ENCODE assay signal across 8 cellular contexts in genomic region chr3:14947886-14948608, GRCh38. TPM values are rescaled to one million over a fixed set of nuclear protein-coding genes. Genes with fewer than 3 reads are reported as not detected.
DNase-seq lines count a peak whose midpoint lies in the region; ATAC-seq, FAIRE-seq and TF ChIP-seq lines count a peak whose summit lies in the region.

No MANE protein-coding gene starts in this region.

- H2AFZ ChIP-seq in OCI-LY1 (ENCODE audit: low read length), result no peak overlapping the region
- H2AFZ ChIP-seq in endothelial cell of umbilical vein (ENCODE audit: low read depth, low read length), result peak overlapping the region; percentile 82

- no TSS peak for BruUV-seq in endothelial cell of umbilical vein (replicated peaks; lab: Mats Ljungman, UMichigan)

- H3K9me1 ChIP-seq in endothelial cell of umbilical vein (replicated peaks; ENCODE audit: control insufficient read depth, extremely low read depth, insufficient read depth, low read length), result no peaks in the 10 kb centered on the region

- peaks cover 42% of the 10 kb centered on the region for H3K36me3 ChIP-seq in OCI-LY1 (ENCODE audit: insufficient read depth, low read length)
- H3K36me3 ChIP-seq in endothelial cell of umbilical vein (ENCODE audit: control insufficient read depth in 2 of 2, extremely low read depth in 1 of 2, insufficient read depth in 2 of 2, low read length in 2 of 2), result peaks cover 4 to 5% of the 10 kb centered on the region in 2 experiments

- DNase-seq in D721Med (ENCODE audit: insufficient read length, low spot score) (peak; percentile 80), HuH-7 (ENCODE audit: low spot score) (peak; percentile 99), activated T-cell treated with anti-CD3 and anti-CD28 coated beads for 1 hour (ENCODE audit: low read depth) (peak; percentile 95), endothelial cell of umbilical vein (ENCODE audit: low read depth, low spot score) (peak; percentile 96), midbrain (lab: John Stamatoyannopoulos, UW) (peak; percentile 99)
- DNase-seq in stimulated activated CD8-positive, alpha-beta memory T cell treated with anti-CD3 and anti-CD28 coated beads, Interleukin-15, amount 100 ng/mL, for 48 hours (ENCODE audit: low read depth in 2 of 2), result peak; percentile 92

- H4K20me1 ChIP-seq in OCI-LY1 (ENCODE audit: insufficient read depth, low read length) (no peaks in the 10 kb centered on the region), endothelial cell of umbilical vein (replicated peaks; ENCODE audit: control insufficient read depth, extremely low read depth, insufficient read depth, low read length) (peaks cover 4% of the 10 kb centered on the region)

- peak; percentile 81 for ATAC-seq in GM21526 (IDR thresholded peaks at IDR 0.05; ENCODE audit: low FRiP score, unreplicated experiment)

- H3K9ac ChIP-seq in OCI-LY1 (ENCODE audit: low read length) (peak overlapping the region; percentile 96), endothelial cell of umbilical vein (replicated peaks; ENCODE audit: extremely low read depth, insufficient read depth, low read length) (peak overlapping the region; percentile 99)

- no peak for TF ChIP-seq CTCF in D721Med (IDR thresholded peaks at IDR 0.05; ENCODE audit: insufficient read depth, missing control alignments)
- TF ChIP-seq CTCF in OCI-LY1 (IDR thresholded peaks at IDR 0.05; ENCODE audit: low read length), result no peak
- TF ChIP-seq CTCF in endothelial cell of umbilical vein (IDR thresholded peaks at IDR 0.05; ENCODE audit: extremely low read depth in 1 of 2, insufficient read depth in 1 of 2, low read depth in 1 of 2, low read length in 2 of 2), result no peak

- FAIRE-seq in D721Med (lab: Jason Lieb, UNC) (no peak), endothelial cell of umbilical vein (lab: Jason Lieb, UNC) (peak; percentile 85)

- H3K9me3 ChIP-seq in OCI-LY1 (ENCODE audit: low read length), result no peaks in the 10 kb centered on the region
- H3K9me3 ChIP-seq in endothelial cell of umbilical vein (replicated peaks; ENCODE audit: control insufficient read depth, insufficient read depth, low read length), result no peaks in the 10 kb centered on the region

- H3K27me3 ChIP-seq in OCI-LY1 (ENCODE audit: insufficient read depth, low read length), result no peaks in the 10 kb centered on the region
- no peaks in the 10 kb centered on the region for H3K27me3 ChIP-seq in endothelial cell of umbilical vein (ENCODE audit: control insufficient read depth in 2 of 2, insufficient read depth in 2 of 2, low read length in 2 of 2)

- no peaks in the 10 kb centered on the region for H3K9me2 ChIP-seq in OCI-LY1 (ENCODE audit: low read depth, low read length)

- peak overlapping the region; percentile 84 for H3K4me3 ChIP-seq in OCI-LY1 (ENCODE audit: low read depth, low read length, poor library complexity, severe bottlenecking)
- H3K4me3 ChIP-seq in endothelial cell of umbilical vein (replicated peaks in 1 of 3; ENCODE audit: insufficient read depth in 1 of 3, low read depth in 1 of 3, low read length in 3 of 3), result peak overlapping the region; percentile 48 to 87 (median 75)

- H3K79me2 ChIP-seq in OCI-LY1 (ENCODE audit: insufficient read depth, low read length), result peaks cover 50% of the 10 kb centered on the region
- peaks cover 77% of the 10 kb centered on the region for H3K79me2 ChIP-seq in endothelial cell of umbilical vein (ENCODE audit: control insufficient read depth, insufficient read depth, low read length)

- H3K4me2 ChIP-seq in OCI-LY1 (ENCODE audit: low read length) (peak overlapping the region; percentile 97), endothelial cell of umbilical vein (ENCODE audit: insufficient read depth, low read length) (no peak overlapping the region)

- intact Hi-C loops in endothelial cell of umbilical vein (cut with micrococcal nuclease), result loop anchor here (1.0 to 10.0 kb wide), 6 partner anchors 43 to 803 kb away; partner anchors contain the start of genes CCDC174, MRPS25 and RBSN

- H3K27ac ChIP-seq in OCI-LY1 (ENCODE audit: low read depth, low read length, poor library complexity, severe bottlenecking) (peak overlapping the region; percentile 95), endothelial cell of umbilical vein (ENCODE audit: insufficient read depth, low read depth, low read length) (peak overlapping the region; percentile 99)

- dilution Hi-C loops in endothelial cell of umbilical vein (cut with MboI; ENCODE audit: extremely low pct_ligation_motif_present, low sequenced_read_pairs), result no loop called here

- peaks cover 34% of the 10 kb centered on the region for H3K4me1 ChIP-seq in OCI-LY1 (ENCODE audit: insufficient read depth, low read length, severe bottlenecking)
- peaks cover 38% of the 10 kb centered on the region for H3K4me1 ChIP-seq in endothelial cell of umbilical vein (ENCODE audit: control insufficient read depth, extremely low read depth, insufficient read depth, low read length)

- no peaks in the 10 kb centered on the region for H3F3A ChIP-seq in OCI-LY1 (ENCODE audit: insufficient read depth, low read length)

- TF ChIP-seq POLR2A in endothelial cell of umbilical vein (IDR thresholded peaks at IDR 0.05; ENCODE audit: low read depth, low read length), result peak; percentile 53

- POLR2A ChIA-PET in endothelial cell of umbilical vein (lab: Charles Lee), result interaction anchor here (0.7 kb wide), 1 partner anchor 803 kb away, joined by 5 read pairs; no protein-coding TSS in a partner anchor

- CTCF ChIA-PET in endothelial cell of umbilical vein (lab: Charles Lee), result no interaction called here

TF ChIP-seq in endothelial cell of umbilical vein, 7 proteins besides CTCF, POLR2A, EP300 and RAD21:
- TF ChIP-seq MAX (IDR thresholded peaks at IDR 0.05; ENCODE audit: insufficient read depth, insufficient read length) (no peak), GATA2 (IDR thresholded peaks at IDR 0.05; ENCODE audit: insufficient read depth, insufficient read length, low read depth, low read length) (no peak), JUN (IDR thresholded peaks at IDR 0.05; ENCODE audit: borderline replicate concordance, insufficient read depth, insufficient read length, low read depth) (no peak), EZH2 (IDR thresholded peaks at IDR 0.05; ENCODE audit: borderline replicate concordance, low read depth, low read length, severe bottlenecking) (no peak), POLR2AphosphoS5 (IDR thresholded peaks at IDR 0.05; ENCODE audit: insufficient read depth, low read depth, low read length) (peak; percentile 65)

RNA-seq across cellular contexts. Expression of gene NR2C2, which starts 0.7 kb away (rescaled TPM):
- 58.4 and 59.8 TPM in 2 replicates for total RNA-seq in endothelial cell of umbilical vein
- polyA plus RNA-seq in endothelial cell of umbilical vein, result 19.3 and 20.3 TPM in 2 replicates
- polyA plus RNA-seq in endothelial cell of umbilical vein (2011; cell fraction: cytosol; rRNA removed), result 9.8 and 10.5 TPM in 2 replicates
- polyA plus RNA-seq in endothelial cell of umbilical vein (2011; cell fraction: nucleus; rRNA removed), result 121 and 132 TPM in 2 replicates
- 17.1 and 24.9 TPM in 2 replicates for polyA plus RNA-seq in endothelial cell of umbilical vein (2012)
- 71.1 and 86.1 TPM in 2 replicates for polyA minus RNA-seq in endothelial cell of umbilical vein
- polyA minus RNA-seq in endothelial cell of umbilical vein (2011; cell fraction: cytosol; rRNA and poly(A)+ RNA removed), result 24.9 TPM
- 99.9 and 119 TPM in 2 replicates for polyA minus RNA-seq in endothelial cell of umbilical vein (2011; cell fraction: nucleus; rRNA and poly(A)+ RNA removed)

Comparison
In these comparisons a context has a peak if more than half of its experiments do, and no peak if none do; other contexts are left out.
1. Peak in every context shown above with its lines: DNase-seq, ATAC-seq, H3K4me3 ChIP-seq and H3K27ac ChIP-seq.